8 cellular contexts compared by ENCODE assay signal in the genomic region with DNA sequence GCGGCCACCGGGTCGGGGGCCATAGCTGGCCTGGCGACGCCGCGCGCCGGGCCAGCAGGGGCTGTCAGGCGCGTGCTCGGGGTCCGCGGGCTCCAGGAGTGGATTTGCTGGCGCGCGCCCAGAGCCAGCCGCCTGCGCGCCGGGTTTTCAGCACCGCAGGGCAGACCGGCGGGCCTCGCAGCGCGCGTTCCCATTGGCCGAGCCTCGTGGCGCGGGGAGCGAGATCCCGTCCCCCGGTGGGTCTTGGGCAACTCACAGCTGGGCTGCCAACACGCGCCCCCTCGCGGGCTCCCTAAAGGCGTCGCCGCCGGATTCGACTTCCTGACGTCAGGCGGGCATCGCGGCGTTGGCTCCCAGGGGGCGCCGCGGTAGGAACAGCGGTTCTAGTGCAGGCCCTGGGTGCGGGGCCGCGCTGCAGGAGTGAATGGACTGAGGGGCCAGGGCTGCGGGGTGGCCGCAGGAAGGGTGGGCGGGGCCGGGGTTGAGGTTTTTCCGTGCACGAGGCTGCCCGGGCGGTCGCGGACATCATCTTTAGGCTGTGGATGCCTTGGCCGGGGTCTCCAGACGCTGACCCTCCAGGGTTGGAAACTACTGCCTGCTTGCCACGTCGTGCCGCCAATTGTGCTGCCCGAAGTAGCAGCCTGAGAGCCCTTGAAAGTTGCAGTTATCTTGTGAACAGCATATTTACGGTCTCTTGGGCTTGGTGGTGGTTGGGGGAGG. TPM values are rescaled to one million over a fixed set of nuclear protein-coding genes. Genes with fewer than 3 reads are reported as not detected.
A peak's percentile ranks its signal among the peaks of the same experiment; 100 is the strongest.
DNase-seq lines count a peak whose midpoint lies in the region; ATAC-seq, FAIRE-seq and TF ChIP-seq lines count a peak whose summit lies in the region.

A gene (minus strand): TSS at position 268 of the 720 bp plus-strand sequence. CDS start 74 bp downstream, at position 194.

- H3K4me1 Mint-ChIP-seq in type B pancreatic cell (ENCODE audit: unreplicated experiment) = peaks cover 18% of the 10 kb centered on the region

- H3K36me3 ChIP-seq in HEK293 (ENCODE audit: control insufficient read depth in 2 of 2, insufficient read depth in 1 of 2, low read length in 2 of 2) (peaks cover 0 to 11% of the 10 kb centered on the region in 2 experiments; a peak in 1 of 3 replicates), adipocyte (ENCODE audit: control insufficient read depth, insufficient read depth, low read length, severe bottlenecking) (peaks cover 20% of the 10 kb centered on the region), cardiac muscle cell (peaks cover 14% of the 10 kb centered on the region), pancreas (no peaks in the 10 kb centered on the region)

- TF ChIP-seq CTCF in HEK293 (tag by site-specific recombination; IDR thresholded peaks at IDR 0.05) (peak; percentile 95), cardiac muscle cell (IDR thresholded peaks at IDR 0.05; ENCODE audit: low read depth, low read length) (peak; percentile 58), pancreas (IDR thresholded peaks at IDR 0.05) (peak in 3 of 4 donors; percentile 19 to 34 (median 25)), type B pancreatic cell (conservative IDR thresholded peaks at IDR 0.05) (peak; percentile 67)

- peak within 1 kb of the TSS; percentile 97 for H3K4me3 Mint-ChIP-seq in type B pancreatic cell

- intact Hi-C loops in pancreas (cut with DNase I) = no loop called here

- no peak for FAIRE-seq in pancreas (lab: Jason Lieb, UNC)

- peaks cover 11% of the 10 kb centered on the region for H3K9me3 Mint-ChIP-seq in type B pancreatic cell

- POLR2A ChIA-PET in HEK293 (lab: Yijun Ruan, JAX) = interaction anchor here (1.0 to 4.8 kb wide), 4 partner anchors 10 to 25 kb away, joined by 6 to 55 read pairs (median 28); a partner anchor contains a TSS

- peak within 1 kb of the TSS; percentile 64 for H3K4me3 ChIP-seq in HEK293 (ENCODE audit: low read depth, low read length)
- H3K4me3 ChIP-seq in adipocyte (ENCODE audit: low read length) = peak within 1 kb of the TSS; percentile 97
- peak within 1 kb of the TSS; percentile 59 for H3K4me3 ChIP-seq in cardiac muscle cell
- peak within 1 kb of the TSS; percentile 44 to 75 (median 54) for H3K4me3 ChIP-seq in pancreas

- peak within 1 kb of the TSS; percentile 98 for H3K27ac Mint-ChIP-seq in type B pancreatic cell

- CTCF ChIA-PET in HEK293 (lab: Yijun Ruan, JAX) = interaction anchor here (0.7 to 6.0 kb wide), 6 partner anchors 11 to 347 kb away, joined by 3 to 40 read pairs (median 4); a partner anchor contains a TSS

- WGBS in pancreas, 2 donors = 1% methylated on average over 44 to 73 of the region's 73 CpGs

- peaks cover 15% of the 10 kb centered on the region for H3K36me3 Mint-ChIP-seq in type B pancreatic cell

- peak; percentile 55 to 70 (median 60) for ATAC-seq in pancreas

- peak; percentile 88 for DNase-seq in GF-D8 (lab: John Stamatoyannopoulos, UW)
- peak; percentile 97 for DNase-seq in NCI-H1105 treated with DMSO at 0.1 percent for 48 hours (lab: John Stamatoyannopoulos, UW)
- DNase-seq in SW 1271 (lab: John Stamatoyannopoulos, UW) = peak; percentile 88 to 93
- DNase-seq in adipocyte (ENCODE audit: low read depth) = peak; percentile 99
- DNase-seq in cardiac muscle cell (ENCODE audit: low read depth in 1 of 2, low spot score in 1 of 2) = peak; percentile 97 to 99
- peak; percentile 83 to 93 (median 86) for DNase-seq in pancreas
- peak; percentile 94 for DNase-seq in type B pancreatic cell (ENCODE audit: extremely low spot score, unreplicated experiment)

- H3K9me3 ChIP-seq in HEK293 (ENCODE audit: control insufficient read depth, insufficient read depth, low read depth, low read length) (no peaks in the 10 kb centered on the region), adipocyte (ENCODE audit: control insufficient read depth, low read length) (no peaks in the 10 kb centered on the region), cardiac muscle cell (ENCODE audit: low read depth) (no peaks in the 10 kb centered on the region), pancreas (no peaks in the 10 kb centered on the region)

- H3K27me3 ChIP-seq in adipocyte (replicated peaks; ENCODE audit: control insufficient read depth, insufficient read depth, low read length) (no peaks in the 10 kb centered on the region), cardiac muscle cell (no peaks in the 10 kb centered on the region), pancreas (no peaks in the 10 kb centered on the region)

- peak within 1 kb of the TSS; percentile 76 for H3K27ac ChIP-seq in HEK293 (ENCODE audit: extremely low read depth, low read depth, low read length)
- H3K27ac ChIP-seq in cardiac muscle cell = peak within 1 kb of the TSS; percentile 97
- peak within 1 kb of the TSS; percentile 69 to 94 (median 78) for H3K27ac ChIP-seq in pancreas

- H3K27me3 Mint-ChIP-seq in type B pancreatic cell = no peaks in the 10 kb centered on the region

- H3K4me1 ChIP-seq in HEK293 (ENCODE audit: control insufficient read depth, insufficient read depth, low read length) (no peaks in the 10 kb centered on the region), adipocyte (ENCODE audit: control insufficient read depth, insufficient read depth, low read length) (peaks cover 45% of the 10 kb centered on the region), cardiac muscle cell (ENCODE audit: low read depth) (peaks cover 15% of the 10 kb centered on the region), pancreas (peaks cover 0 to 6% (median 3%) of the 10 kb centered on the region in 3 donors)

- H3K9ac ChIP-seq in adipocyte (ENCODE audit: low read length) = peak within 1 kb of the TSS; percentile 99

TF ChIP-seq in HEK293, 187 proteins besides CTCF, POLR2A, EP300 and RAD21 (continues in another document):
- TF ChIP-seq FEZF1 (tag by site-specific recombination; IDR thresholded peaks at IDR 0.05) (no peak), ZFP69B (tag by site-specific recombination; IDR thresholded peaks at IDR 0.05) (no peak), ZNF121 (tag by site-specific recombination; IDR thresholded peaks at IDR 0.05) (peak; percentile 44; the same call in 1 of the 2 replicates), EGR2 (tag by site-specific recombination; IDR thresholded peaks at IDR 0.05; ENCODE audit: low read depth) (no peak), ZBTB21 (tag by site-specific recombination; IDR thresholded peaks at IDR 0.05) (peak; percentile 78), ZBTB8A (tag by site-specific recombination; IDR thresholded peaks at IDR 0.05) (peak; percentile 100), SP7 (tag by site-specific recombination; IDR thresholded peaks at IDR 0.05) (0 out of 2 replicates have a peak, but pooled peaks have one; percentile 41), ZNF561 (tag by site-specific recombination; IDR thresholded peaks at IDR 0.05; ENCODE audit: borderline replicate concordance) (peak; percentile 74; the same call in 1 of the 2 replicates), ZNF423 (tag by site-specific recombination; IDR thresholded peaks at IDR 0.05) (peak; percentile 95)
- TF ChIP-seq, protein P1, sequence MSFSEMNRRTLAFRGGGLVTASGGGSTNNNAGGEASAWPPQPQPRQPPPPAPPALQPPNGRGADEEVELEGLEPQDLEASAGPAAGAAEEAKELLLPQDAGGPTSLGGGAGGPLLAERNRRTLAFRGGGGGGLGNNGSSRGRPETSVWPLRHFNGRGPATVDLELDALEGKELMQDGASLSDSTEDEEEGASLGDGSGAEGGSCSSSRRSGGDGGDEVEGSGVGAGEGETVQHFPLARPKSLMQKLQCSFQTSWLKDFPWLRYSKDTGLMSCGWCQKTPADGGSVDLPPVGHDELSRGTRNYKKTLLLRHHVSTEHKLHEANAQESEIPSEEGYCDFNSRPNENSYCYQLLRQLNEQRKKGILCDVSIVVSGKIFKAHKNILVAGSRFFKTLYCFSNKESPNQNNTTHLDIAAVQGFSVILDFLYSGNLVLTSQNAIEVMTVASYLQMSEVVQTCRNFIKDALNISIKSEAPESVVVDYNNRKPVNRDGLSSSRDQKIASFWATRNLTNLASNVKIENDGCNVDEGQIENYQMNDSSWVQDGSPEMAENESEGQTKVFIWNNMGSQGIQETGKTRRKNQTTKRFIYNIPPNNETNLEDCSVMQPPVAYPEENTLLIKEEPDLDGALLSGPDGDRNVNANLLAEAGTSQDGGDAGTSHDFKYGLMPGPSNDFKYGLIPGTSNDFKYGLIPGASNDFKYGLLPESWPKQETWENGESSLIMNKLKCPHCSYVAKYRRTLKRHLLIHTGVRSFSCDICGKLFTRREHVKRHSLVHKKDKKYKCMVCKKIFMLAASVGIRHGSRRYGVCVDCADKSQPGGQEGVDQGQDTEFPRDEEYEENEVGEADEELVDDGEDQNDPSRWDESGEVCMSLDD (tag by site-specific recombination; IDR thresholded peaks at IDR 0.05) = peak; percentile 63
- TF ChIP-seq, protein P2, sequence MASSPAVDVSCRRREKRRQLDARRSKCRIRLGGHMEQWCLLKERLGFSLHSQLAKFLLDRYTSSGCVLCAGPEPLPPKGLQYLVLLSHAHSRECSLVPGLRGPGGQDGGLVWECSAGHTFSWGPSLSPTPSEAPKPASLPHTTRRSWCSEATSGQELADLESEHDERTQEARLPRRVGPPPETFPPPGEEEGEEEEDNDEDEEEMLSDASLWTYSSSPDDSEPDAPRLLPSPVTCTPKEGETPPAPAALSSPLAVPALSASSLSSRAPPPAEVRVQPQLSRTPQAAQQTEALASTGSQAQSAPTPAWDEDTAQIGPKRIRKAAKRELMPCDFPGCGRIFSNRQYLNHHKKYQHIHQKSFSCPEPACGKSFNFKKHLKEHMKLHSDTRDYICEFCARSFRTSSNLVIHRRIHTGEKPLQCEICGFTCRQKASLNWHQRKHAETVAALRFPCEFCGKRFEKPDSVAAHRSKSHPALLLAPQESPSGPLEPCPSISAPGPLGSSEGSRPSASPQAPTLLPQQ (tag by site-specific recombination; IDR thresholded peaks at IDR 0.05) = peak; percentile 41; the same call in 1 of the 2 replicates

RNA-seq across cellular contexts. Expression of the gene that starts here (rescaled TPM):
- 114 and 164 TPM in 2 replicates for total RNA-seq in cardiac muscle cell
- 183 and 249 TPM in 2 replicates for polyA plus RNA-seq in cardiac muscle cell
- total RNA-seq in pancreas = 10 to 100 TPM in 1 of 6 donors, 1 to 10 TPM in 5; 2.3 to 15.1 (median 5.7) TPM
- polyA plus RNA-seq in pancreas = 1 to 10 TPM; 4.2 to 5.5 TPM
- total RNA-seq in type B pancreatic cell (ENCODE audit: low replicate concordance) = 34.2 and 90.0 TPM in 2 replicates

Comparison
In these comparisons a context has a peak if more than half of its experiments do, and no peak if none do; other contexts are left out.
1. Peak in every context shown above with its lines: DNase-seq, ATAC-seq, H3K4me3 ChIP-seq and H3K27ac ChIP-seq.
2. RNA of the gene that starts here (polyA plus RNA-seq): 183 to 249 TPM in cardiac muscle cell; 4.2 to 5.5 TPM in pancreas; every median in the first group is over 10 times any median in the second.
3. CTCF ChIP-seq: peak in every context shown above with its lines; median percentile 95 in HEK293; 67 in type B pancreatic cell; 58 in cardiac muscle cell; 25 in pancreas.